In the genomic region with DNA sequence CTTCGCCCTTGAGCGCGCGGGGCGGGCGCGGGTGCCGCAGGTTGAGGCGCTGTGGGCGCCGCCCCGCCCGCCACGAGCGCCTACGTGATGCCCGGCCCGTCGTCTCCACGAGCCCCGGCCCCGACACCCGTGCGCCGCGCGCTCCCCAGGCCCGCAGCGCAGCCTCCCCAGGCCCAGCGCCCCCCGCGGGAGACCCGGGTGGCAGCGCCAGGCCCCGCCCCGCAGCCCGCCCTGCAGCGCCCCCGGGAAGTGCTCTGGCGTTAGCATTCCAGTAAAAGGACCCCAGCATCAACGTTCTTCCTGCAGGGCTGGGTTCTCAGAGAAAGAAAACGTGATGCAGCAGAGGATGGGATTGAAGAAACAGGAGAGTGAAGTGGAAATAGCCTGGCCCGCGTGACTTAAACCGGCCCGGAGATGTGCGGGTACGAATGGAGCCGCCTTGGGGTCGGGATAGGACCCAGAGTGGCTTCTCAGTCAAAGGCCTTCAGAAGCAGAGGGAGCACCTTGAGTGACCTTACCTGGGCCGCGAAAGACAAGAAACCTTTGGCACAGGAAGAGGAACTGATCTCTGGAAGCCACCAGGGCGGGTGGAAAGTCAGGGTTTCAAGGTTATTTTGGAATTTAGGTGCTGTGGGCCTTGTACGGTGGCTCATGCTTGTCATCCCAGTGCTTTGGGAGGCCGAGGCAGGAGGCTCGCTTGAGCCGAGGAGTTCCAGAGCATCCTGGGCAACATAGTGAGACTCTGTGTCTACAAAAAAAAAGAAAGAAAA, we compare ENCODE assay signal across 8 cellular contexts. TPM values are rescaled to one million over a fixed set of nuclear protein-coding genes. Genes with fewer than 3 reads are reported as not detected.
DNase-seq lines count a peak whose midpoint lies in the region; ATAC-seq and TF ChIP-seq lines count a peak whose summit lies in the region.

No MANE protein-coding gene starts in this region.

- DNase-seq in SIG-M5 treated with dmso at 0.1 percent for 504 hours (lab: John Stamatoyannopoulos, UW; ENCODE audit: unreplicated experiment), result peak; percentile 14
- DNase-seq in SIG-M5 (lab: John Stamatoyannopoulos, UW), result no peak
- DNase-seq in Peyer's patch, result peak in 1 of 3 donors; percentile 63
- no peak for DNase-seq in mammary epithelial cell
- no peak for DNase-seq in left lung
- DNase-seq in stimulated activated naive CD8-positive, alpha-beta T cell treated with anti-CD3 and anti-CD28 coated beads, Interleukin-15, amount 100 ng/mL, for 72 hours, result no peak

- peak overlapping the region; percentile 65 to 72 for H3K27ac Mint-ChIP-seq in stimulated activated naive CD8-positive, alpha-beta T cell treated with anti-CD3 and anti-CD28 coated beads, Interleukin-15, amount 100 ng/mL, for 72 hours

- peaks cover 68% of the 10 kb centered on the region for H3K79me2 ChIP-seq in mammary epithelial cell (ENCODE audit: insufficient read depth, low read length)

- no TSS peak for BruUV-seq in mammary epithelial cell (replicated peaks; lab: Mats Ljungman, UMichigan)

- no peak for TF ChIP-seq POLR2A in Peyer's patch (IDR thresholded peaks at IDR 0.05)

- peak overlapping the region; percentile 65 to 91 (median 74) for H3K4me3 ChIP-seq in Peyer's patch
- peak overlapping the region; percentile 85 to 94 (median 94) for H3K4me3 ChIP-seq in mammary epithelial cell (replicated peaks in 1 of 3; ENCODE audit: insufficient read depth in 1 of 3, low read depth in 2 of 3, low read length in 3 of 3)
- peak overlapping the region; percentile 59 to 66 for H3K4me3 ChIP-seq in left lung

- peak overlapping the region; percentile 61 to 75 (median 71) for H3K27ac ChIP-seq in Peyer's patch
- peak overlapping the region; percentile 48 for H3K27ac ChIP-seq in mammary epithelial cell (ENCODE audit: insufficient read depth, low read depth, low read length)
- H3K27ac ChIP-seq in left lung, result peak overlapping the region; percentile 18 to 72

- H3K4me2 ChIP-seq in mammary epithelial cell (ENCODE audit: insufficient read depth, low read depth, low read length), result peak overlapping the region; percentile 80

- H3K4me1 Mint-ChIP-seq in stimulated activated naive CD8-positive, alpha-beta T cell treated with anti-CD3 and anti-CD28 coated beads, Interleukin-15, amount 100 ng/mL, for 72 hours, result peaks cover 52% of the 10 kb centered on the region

- TF ChIP-seq CTCF in Peyer's patch (IDR thresholded peaks at IDR 0.05) (no peak), mammary epithelial cell (conservative IDR thresholded peaks at IDR 0.05 in 1 of 2, IDR thresholded peaks at IDR 0.05 in 1 of 2; ENCODE audit: extremely low read depth in 1 of 2, insufficient read depth in 1 of 2, low read depth in 1 of 2, low read length in 2 of 2) (no peak), left lung (IDR thresholded peaks at IDR 0.05) (no peak)

- peak overlapping the region; percentile 39 for H3K9ac ChIP-seq in mammary epithelial cell (ENCODE audit: insufficient read depth, low read length)

- 42% methylated on average over 14 of the region's 57 CpGs for WGBS in mammary epithelial cell (ENCODE audit: low coverage, missing lambda C conversion rate)

- H4K20me1 ChIP-seq in mammary epithelial cell (ENCODE audit: insufficient read depth, low read length), result peaks cover 6% of the 10 kb centered on the region

- H3K9me3 Mint-ChIP-seq in stimulated activated naive CD8-positive, alpha-beta T cell treated with anti-CD3 and anti-CD28 coated beads, Interleukin-15, amount 100 ng/mL, for 72 hours, result no peaks in the 10 kb centered on the region

- dilution Hi-C loops in mammary epithelial cell (cut with HindIII; ENCODE audit: low sequenced_read_pairs), result no loop called here

- H3K36me3 ChIP-seq in Peyer's patch (no peaks in the 10 kb centered on the region), mammary epithelial cell (ENCODE audit: insufficient read depth, low read length) (peaks cover 9% of the 10 kb centered on the region), left lung (no peaks in the 10 kb centered on the region)

- CTCF ChIA-PET in mammary epithelial cell (lab: Charles Lee; ENCODE audit: low non-redundant PET), result interaction anchor here (0.6 kb wide), 1 partner anchor 25 kb away, joined by 5 read pairs; no protein-coding TSS in a partner anchor

- H3K27me3 Mint-ChIP-seq in stimulated activated naive CD8-positive, alpha-beta T cell treated with anti-CD3 and anti-CD28 coated beads, Interleukin-15, amount 100 ng/mL, for 72 hours, result peaks cover 16% of the 10 kb centered on the region

- intact Hi-C loops in mammary epithelial cell (cut with micrococcal nuclease), result loop anchor here (1.0 kb wide), 1 partner anchor 38 kb away; no protein-coding TSS in a partner anchor
- intact Hi-C loops in left lung (cut with DNase I), result no loop called here

- peaks cover 0 to 7% of the 10 kb centered on the region in 2 donors for H3K27me3 ChIP-seq in Peyer's patch
- no peaks in the 10 kb centered on the region for H3K27me3 ChIP-seq in mammary epithelial cell (ENCODE audit: insufficient read depth, low read length)
- H3K27me3 ChIP-seq in left lung, result peaks cover 0 to 47% of the 10 kb centered on the region in 2 donors

- no peaks in the 10 kb centered on the region for H3K9me3 ChIP-seq in Peyer's patch
- H3K9me3 ChIP-seq in mammary epithelial cell (replicated peaks; ENCODE audit: insufficient read depth, low read length), result no peaks in the 10 kb centered on the region
- H3K9me3 ChIP-seq in left lung, result no peaks in the 10 kb centered on the region

- H3K4me3 Mint-ChIP-seq in stimulated activated naive CD8-positive, alpha-beta T cell treated with anti-CD3 and anti-CD28 coated beads, Interleukin-15, amount 100 ng/mL, for 72 hours, result peak overlapping the region; percentile 90 to 97

- H2AFZ ChIP-seq in mammary epithelial cell (ENCODE audit: low read depth, low read length), result peak overlapping the region; percentile 75

- ATAC-seq in HG02588 (IDR thresholded peaks at IDR 0.05; ENCODE audit: unreplicated experiment) (peak; percentile 31), left lung (peak; percentile 19), HG03520 (IDR thresholded peaks at IDR 0.05; ENCODE audit: unreplicated experiment) (no peak)
- peak; percentile 15 for ATAC-seq in stimulated activated naive CD8-positive, alpha-beta T cell treated with anti-CD3 and anti-CD28 coated beads, Interleukin-15, amount 100 ng/mL, for 72 hours

- in situ Hi-C loops in mammary epithelial cell (cut with MboI; ENCODE audit: low sequenced_read_pairs in 2 of 2), result no loop called here

- peaks cover 0 to 20% (median 10%) of the 10 kb centered on the region in 4 donors for H3K4me1 ChIP-seq in Peyer's patch
- peaks cover 46% of the 10 kb centered on the region for H3K4me1 ChIP-seq in mammary epithelial cell (ENCODE audit: insufficient read depth, low read length)
- peaks cover 13 to 25% of the 10 kb centered on the region in 2 donors for H3K4me1 ChIP-seq in left lung

RNA-seq across cellular contexts. Expression of a gene that starts 1.8 kb away (rescaled TPM):
- total RNA-seq in Peyer's patch (100 to 1,000 TPM in 1 of 4 donors, 10 to 100 TPM in 3; 79.0 to 130 (median 87.9) TPM), mammary epithelial cell (100 to 1,000 TPM; 142 to 272 TPM), left lung (10 to 100 TPM; 44.9 to 70.0 TPM)
- 201 TPM for polyA plus RNA-seq in mammary epithelial cell
- 208 TPM for polyA minus RNA-seq in mammary epithelial cell
